ENCODE assay signal across 10 cellular contexts in genomic region chr18:50662177-50662576, GRCh38.
DNase-seq lines count a peak whose midpoint lies in the region; ATAC-seq and TF ChIP-seq lines count a peak whose summit lies in the region.
"Had no signal": no experiment of that assay in that cellular context is flagged by ENCODE, and none has a peak within 500 bp of the region (broad histone marks: within the 10 kb centered on the region; RNA-seq: fewer than 3 reads in every experiment).

No MANE protein-coding gene starts in this region.

- no peak overlapping the region for H3K4me2 ChIP-seq in SK-N-SH

- no peaks in the 10 kb centered on the region for H3K4me1 ChIP-seq in SK-N-SH (ENCODE audit: control insufficient read depth in 1 of 2, insufficient read depth in 2 of 2, low read depth in 1 of 2, low read length in 1 of 2)
- peaks cover 7% of the 10 kb centered on the region for H3K4me1 ChIP-seq in testis

- CTCF ChIA-PET in SK-N-SH (lab: Yijun Ruan, JAX), result interaction anchor here (0.9 to 1.4 kb wide), 4 partner anchors 9 to 155 kb away, joined by 3 to 5 read pairs (median 3); no protein-coding TSS in a partner anchor

- H3K27ac ChIP-seq in SK-N-SH (ENCODE audit: low read depth in 2 of 2, low read length in 1 of 2) (no peak overlapping the region), testis (peak overlapping the region in 1 of 2 donors; percentile 15)

- no peaks in the 10 kb centered on the region for H3F3A ChIP-seq in SK-N-SH (replicated peaks; ENCODE audit: insufficient read depth)

- peak; percentile 43; the same call in 1 of the 2 replicates for TF ChIP-seq CTCF in SK-N-SH (IDR thresholded peaks at IDR 0.05)
- TF ChIP-seq CTCF in epithelial cell of esophagus (IDR thresholded peaks at IDR 0.05; ENCODE audit: insufficient read depth, low read depth, low read length, missing control alignments), result peak; percentile 30
- peak; percentile 59 to 76 (median 61) for TF ChIP-seq CTCF in testis (IDR thresholded peaks at IDR 0.05)

- no peaks in the 10 kb centered on the region for H3K79me2 ChIP-seq in SK-N-SH (ENCODE audit: insufficient read depth)

- peak; percentile 47; the same call in 1 of the 2 replicates for TF ChIP-seq RAD21 in SK-N-SH (IDR thresholded peaks at IDR 0.05; ENCODE audit: low read length)

- POLR2A ChIA-PET in SK-N-SH (lab: Yijun Ruan, JAX), result no interaction called here

- H3K9me3 ChIP-seq in SK-N-SH (peaks cover 4% of the 10 kb centered on the region; the same call in 1 of the 2 replicates), testis (no peaks in the 10 kb centered on the region)

- WGBS in SK-N-SH (ENCODE audit: low lambda C conversion rate), result 15% methylated on average over 3 of the region's 3 CpGs
- WGBS in testis, 2 donors, result 66 to 68% methylated on average over 3 of the region's 3 CpGs

- H3K36me3 ChIP-seq in SK-N-SH (replicated peaks in 1 of 2; ENCODE audit: control insufficient read depth in 1 of 2, insufficient read depth in 2 of 2, low read length in 1 of 2) (no peaks in the 10 kb centered on the region), testis (ENCODE audit: low read depth, missing control alignments) (no peaks in the 10 kb centered on the region)

- H2AFZ ChIP-seq in SK-N-SH (ENCODE audit: low read depth), result no peak overlapping the region

- no peak for TF ChIP-seq POLR2A in testis (IDR thresholded peaks at IDR 0.05)

- TF ChIP-seq EP300 in SK-N-SH (IDR thresholded peaks at IDR 0.05; ENCODE audit: borderline replicate concordance in 1 of 2, low read depth in 1 of 2, low read length in 1 of 2), result no peak

- no peak for ATAC-seq in SK-N-SH treated with all-trans-retinoic acid at 6 μM for 48 hours
- ATAC-seq in GM21528 (IDR thresholded peaks at IDR 0.05; ENCODE audit: low FRiP score, unreplicated experiment), result no peak

- no peaks in the 10 kb centered on the region for H4K20me1 ChIP-seq in SK-N-SH (ENCODE audit: insufficient read depth)

- no peaks in the 10 kb centered on the region for H3K27me3 ChIP-seq in SK-N-SH (ENCODE audit: insufficient read depth)
- H3K27me3 ChIP-seq in testis, result no peaks in the 10 kb centered on the region

- intact Hi-C loops in testis (cut with DNase I; ENCODE audit: low total_unique reads), result loop anchor here (10.0 kb wide), 1 partner anchor 287 kb away; the partner anchor contains the start of gene SKA1

- H3K9me2 ChIP-seq in SK-N-SH, result no peaks in the 10 kb centered on the region

- DNase-seq in SK-N-SH (peak; percentile 39), NCI-H69 (lab: John Stamatoyannopoulos, UW) (peak; percentile 51), epithelial cell of esophagus (ENCODE audit: low read depth) (peak; percentile 4), testis (no peak), DMS153 (lab: John Stamatoyannopoulos, UW) (no peak)
- DNase-seq in stimulated activated CD8-positive, alpha-beta memory T cell treated with anti-CD3 and anti-CD28 coated beads, Interleukin-4, amount 100 ng/mL, for 48 hours, result no peak
- DNase-seq: amygdala, C1 segment of cervical spinal cord had no signal

- H3K4me3 ChIP-seq in SK-N-SH (ENCODE audit: low read depth in 2 of 2, low read length in 1 of 2) (peak overlapping the region in 1 of 2 experiments; percentile 24; a peak in 1 of 4 replicates), epithelial cell of esophagus (ENCODE audit: low read length) (no peak overlapping the region), testis (no peak overlapping the region)

- no peak overlapping the region for H3K9ac ChIP-seq in SK-N-SH

TF ChIP-seq in SK-N-SH, 30 proteins besides CTCF, POLR2A, EP300 and RAD21:
- TF ChIP-seq SMC3 (IDR thresholded peaks at IDR 0.05; ENCODE audit: low read depth, low read length), result peak; percentile 31; the same call in 1 of the 2 replicates
- no peak for TF ChIP-seq NFIC (IDR thresholded peaks at IDR 0.05; ENCODE audit: borderline replicate concordance)
- no peak for TF ChIP-seq TEAD4 (IDR thresholded peaks at IDR 0.05; ENCODE audit: borderline replicate concordance, insufficient read depth)
TF ChIP-seq in SK-N-SH: peak in this region for 1.

TF ChIP-seq in SK-N-SH treated with all-trans-retinoic acid at 6 μM for 48 hours, 23 proteins besides CTCF, POLR2A, EP300 and RAD21:
- TF ChIP-seq ARNTL (CRISPR knock-in tag; IDR thresholded peaks at IDR 0.05; ENCODE audit: borderline replicate concordance, low read depth), result no peak
- TF ChIP-seq ISL1 (CRISPR knock-in tag; IDR thresholded peaks at IDR 0.05), result no peak
- no peak for TF ChIP-seq TOX (CRISPR knock-in tag; IDR thresholded peaks at IDR 0.05; ENCODE audit: borderline replicate concordance)
- TF ChIP-seq RARB (CRISPR knock-in tag; IDR thresholded peaks at IDR 0.05), result no peak
- no peak for TF ChIP-seq POU6F1 (CRISPR knock-in tag; IDR thresholded peaks at IDR 0.05; ENCODE audit: borderline replicate concordance, low read depth)
- TF ChIP-seq ESRRG (CRISPR knock-in tag; IDR thresholded peaks at IDR 0.05), result no peak
- no peak for TF ChIP-seq PPARA (CRISPR knock-in tag; IDR thresholded peaks at IDR 0.05; ENCODE audit: borderline replicate concordance)
- TF ChIP-seq TCF4 (CRISPR knock-in tag; IDR thresholded peaks at IDR 0.05; ENCODE audit: borderline replicate concordance), result no peak
- TF ChIP-seq GLIS3 (CRISPR knock-in tag; IDR thresholded peaks at IDR 0.05), result no peak
- TF ChIP-seq ZNF70 (CRISPR knock-in tag; IDR thresholded peaks at IDR 0.05), result no peak
- no peak for TF ChIP-seq PATZ1 (CRISPR knock-in tag; IDR thresholded peaks at IDR 0.05; ENCODE audit: borderline replicate concordance)
- TF ChIP-seq CREB5 (CRISPR knock-in tag; IDR thresholded peaks at IDR 0.05; ENCODE audit: low read depth), result no peak
- no peak for TF ChIP-seq ZNF565 (CRISPR knock-in tag; conservative IDR thresholded peaks at IDR 0.05; ENCODE audit: low read depth)
- TF ChIP-seq CSRNP3 (CRISPR knock-in tag; IDR thresholded peaks at IDR 0.05), result no peak

Comparison
In these comparisons a context has a peak if more than half of its experiments do, and no peak if none do; other contexts are left out.
1. DNase-seq: peak in SK-N-SH (single experiment), NCI-H69 (single experiment) and epithelial cell of esophagus (single experiment); none in testis (single experiment), stimulated activated CD8-positive, alpha-beta memory T cell treated with anti-CD3 and anti-CD28 coated beads, Interleukin-4, amount 100 ng/mL, for 48 hours (single experiment) and DMS153 (single experiment).
2. Peak in every context shown above with its lines, with median percentiles within 50 percentile points of each other: CTCF ChIP-seq.